Comparison of ENCODE assay signal across 2 cellular contexts in the genomic region with DNA sequence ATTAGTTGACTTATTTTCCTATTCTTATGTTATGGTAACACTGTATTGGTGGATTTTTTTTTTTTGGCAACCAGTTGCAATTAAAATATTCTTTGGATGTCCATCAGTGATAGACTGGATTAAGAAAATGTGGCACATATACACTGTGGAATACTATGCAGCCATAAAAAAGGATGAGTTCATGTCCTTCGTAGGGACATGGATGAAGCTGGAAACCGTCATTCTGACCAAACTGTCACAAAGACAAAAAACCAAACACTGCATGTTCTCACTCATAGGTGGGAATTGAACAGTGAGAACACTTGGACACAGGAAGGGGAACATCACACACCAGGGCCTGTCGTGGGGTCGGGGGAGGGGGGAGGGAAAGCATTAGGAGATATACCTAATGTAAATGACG.
DNase-seq lines count a peak whose midpoint lies in the region; ATAC-seq, FAIRE-seq and TF ChIP-seq lines count a peak whose summit lies in the region.
"Not testable (repeated sequence)": the region's sequence is repeated elsewhere in the genome, so short reads cannot be mapped to it uniquely, and the experiment has no call there.

No MANE protein-coding gene starts in this region.

- not testable (repeated sequence) for H3K79me2 ChIP-seq in K562 (ENCODE audit: control insufficient read depth, insufficient read depth, low read length)

- not testable (repeated sequence) for DNase-seq in K562 (ENCODE audit: extremely low read depth in 1 of 4, low spot score in 3 of 4)

- intact Hi-C loops in K562 (cut with micrococcal nuclease), result not testable (repeated sequence)

- H3K36me3 ChIP-seq in HEK293 (ENCODE audit: control insufficient read depth in 2 of 2, insufficient read depth in 1 of 2, low read length in 2 of 2), result peaks cover 0 to 23% of the 10 kb centered on the region in 2 experiments; a peak in 2 of 3 replicates
- peaks cover 33% of the 10 kb centered on the region for H3K36me3 ChIP-seq in K562 (ENCODE audit: control insufficient read depth, insufficient read depth, low read length)

- TF ChIP-seq EP300 in K562 (IDR thresholded peaks at IDR 0.05; ENCODE audit: low read length), result not testable (repeated sequence)

- TF ChIP-seq CTCF in HEK293 (tag by site-specific recombination; IDR thresholded peaks at IDR 0.05); K562 (IDR thresholded peaks at IDR 0.05 in 2 of 3, conservative IDR thresholded peaks at IDR 0.05 in 1 of 3; ENCODE audit: insufficient read depth in 2 of 3, low read depth in 1 of 3, low read length in 3 of 3): not testable (repeated sequence)

- ATAC-seq in K562, result not testable (repeated sequence)

- H4K20me1 ChIP-seq in K562 (replicated peaks; ENCODE audit: control insufficient read depth, insufficient read depth, low read length), result not testable (repeated sequence)

- in situ Hi-C loops in K562 (cut with MboI), result not testable (repeated sequence)

- not testable (repeated sequence) for H3K27me3 ChIP-seq in K562 (ENCODE audit: control insufficient read depth in 2 of 2, insufficient read depth in 2 of 2, low read length in 2 of 2)

- CTCF ChIA-PET in HEK293 (lab: Yijun Ruan, JAX); K562 (lab: Yijun Ruan, JAX; ENCODE audit: low intra/inter-chr PET ratio): not testable (repeated sequence)

- TF ChIP-seq RAD21 in K562 (CRISPR knock-in tag; conservative IDR thresholded peaks at IDR 0.05 in 1 of 2, IDR thresholded peaks at IDR 0.05 in 1 of 2), result not testable (repeated sequence)

- H3K9me1 ChIP-seq in K562 (ENCODE audit: control insufficient read depth, insufficient read depth, low read length), result not testable (repeated sequence)

- 92% methylated on average over 2 of the region's 5 CpGs for WGBS in K562 (ENCODE audit: insufficient coverage, low coverage, missing lambda C conversion rate)

- not testable (repeated sequence) for TF ChIP-seq POLR2A in K562 (conservative IDR thresholded peaks at IDR 0.05)

- not testable (repeated sequence) for H3K9me3 ChIP-seq in HEK293 (ENCODE audit: control insufficient read depth, insufficient read depth, low read depth, low read length); K562 (replicated peaks; ENCODE audit: control insufficient read depth, insufficient read depth, low read depth, low read length)

- H3K4me1 ChIP-seq in HEK293 (ENCODE audit: control insufficient read depth, insufficient read depth, low read length); K562 (replicated peaks in 1 of 2; ENCODE audit: control insufficient read depth in 2 of 2, insufficient read depth in 2 of 2, low read length in 2 of 2): not testable (repeated sequence)

- H3K4me3 ChIP-seq in HEK293 (ENCODE audit: low read depth, low read length); K562: not testable (repeated sequence)

- not testable (repeated sequence) for H3K9ac ChIP-seq in K562 (ENCODE audit: insufficient read depth in 1 of 2, low read depth in 2 of 2, low read length in 2 of 2)

- FAIRE-seq in K562 (lab: Jason Lieb, UNC), result not testable (repeated sequence)

- not testable (repeated sequence) for H3K27ac ChIP-seq in HEK293 (ENCODE audit: extremely low read depth, low read depth, low read length); K562 (ENCODE audit: extremely low read depth, low read depth, low read length)

- not testable (repeated sequence) for H3K4me2 ChIP-seq in K562 (ENCODE audit: insufficient read depth, low read length)

- not testable (repeated sequence) for BruUV-seq in K562 (replicated peaks; lab: Mats Ljungman, UMichigan)

- POLR2A ChIA-PET in HEK293 (lab: Yijun Ruan, JAX); K562 (lab: Yijun Ruan, JAX): not testable (repeated sequence)

- H2AFZ ChIP-seq in K562 (ENCODE audit: low read depth, low read length), result not testable (repeated sequence)

TF ChIP-seq in HEK293, 187 proteins besides CTCF, POLR2A, EP300 and RAD21:
- peak; percentile 77 for TF ChIP-seq ZNF146 (tag by site-specific recombination; IDR thresholded peaks at IDR 0.05)

TF ChIP-seq in K562, 482 proteins besides CTCF, POLR2A, EP300 and RAD21:
- peak; percentile 70 for TF ChIP-seq SMARCA5 (IDR thresholded peaks at IDR 0.05)
- peak; percentile 92 for TF ChIP-seq ZNF146 (CRISPR knock-in tag; IDR thresholded peaks at IDR 0.05; ENCODE audit: unreplicated experiment)
- TF ChIP-seq KDM1A (IDR thresholded peaks at IDR 0.05), result 0 out of 4 replicates have a peak, but pooled peaks of 1 of the 2 experiments have one; percentile 29
- 0 out of 2 replicates have a peak, but pooled peaks have one; percentile 23 for TF ChIP-seq BCOR (IDR thresholded peaks at IDR 0.05)
- TF ChIP-seq ADNP (tag; IDR thresholded peaks at IDR 0.05), result 0 out of 2 replicates have a peak, but pooled peaks have one; percentile 37
